Comparison of ENCODE assay signal across 8 cellular contexts in the genomic region with DNA sequence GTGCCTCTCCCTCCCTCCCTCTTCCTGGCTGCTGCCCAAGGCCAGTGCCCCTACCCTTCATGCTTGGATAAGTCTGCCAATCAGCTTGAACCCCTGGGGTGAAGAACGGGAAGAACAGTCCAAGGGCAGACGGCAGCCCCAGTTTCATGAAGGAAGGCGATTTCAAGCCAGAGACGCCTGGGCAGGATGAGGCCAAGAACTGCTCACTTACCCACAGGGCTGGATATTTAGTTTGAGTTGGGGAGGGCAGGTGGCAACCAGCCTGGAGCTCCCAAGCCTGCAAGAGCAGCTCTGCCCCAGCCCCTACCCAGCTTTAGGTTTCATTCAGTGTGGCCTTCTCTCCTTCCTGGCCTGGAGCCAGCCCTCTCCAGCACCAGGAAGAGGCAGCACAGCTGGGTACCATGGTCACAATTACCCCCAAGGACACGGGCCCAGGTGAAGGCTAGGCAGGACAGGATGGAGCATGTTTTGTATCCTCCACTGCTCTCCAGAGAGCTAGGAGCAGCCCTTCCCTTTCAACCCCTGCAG. TPM values are rescaled to one million over a fixed set of nuclear protein-coding genes. Genes with fewer than 3 reads are reported as not detected.
A peak's percentile ranks its signal among the peaks of the same experiment; 100 is the strongest.
DNase-seq lines count a peak whose midpoint lies in the region; ATAC-seq and TF ChIP-seq lines count a peak whose summit lies in the region.

No MANE protein-coding gene starts in this region.

- ATAC-seq in upper lobe of right lung (no peak), HG03521 (IDR thresholded peaks at IDR 0.05; ENCODE audit: unreplicated experiment) (no peak)

- CTCF ChIA-PET in activated naive CD4-positive, alpha-beta T cell treated with anti-CD3 and anti-CD28 coated beads, Interleukin-2, amount 10 ng/mL, durations not matched to agents 7 days and 5 days (lab: Charles Lee) = no interaction called here
- CTCF ChIA-PET in activated naive CD4-positive, alpha-beta T cell treated with anti-CD3 and anti-CD28 coated beads for 36 hours (lab: Charles Lee) = interaction anchor here (1.4 kb wide), 1 partner anchor 36 kb away, joined by 3 read pairs; a partner anchor contains a TSS

- H3K9me3 Mint-ChIP-seq in activated naive CD4-positive, alpha-beta T cell treated with anti-CD3 and anti-CD28 coated beads, Interleukin-2, amount 10 ng/mL, durations not matched to agents 7 days and 5 days = no peaks in the 10 kb centered on the region
- H3K9me3 Mint-ChIP-seq in activated naive CD4-positive, alpha-beta T cell treated with anti-CD3 and anti-CD28 coated beads for 36 hours = no peaks in the 10 kb centered on the region

- intact Hi-C loops in activated naive CD4-positive, alpha-beta T cell treated with anti-CD3 and anti-CD28 coated beads for 36 hours (cut with micrococcal nuclease) = no loop called here
- intact Hi-C loops in upper lobe of right lung (cut with DNase I) = no loop called here

- H3K79me2 ChIP-seq in hepatocyte = no peaks in the 10 kb centered on the region

- H3K9me2 ChIP-seq in hepatocyte (replicated peaks; ENCODE audit: insufficient read depth) = no peaks in the 10 kb centered on the region

- no peak overlapping the region for H3K4me3 Mint-ChIP-seq in activated naive CD4-positive, alpha-beta T cell treated with anti-CD3 and anti-CD28 coated beads, Interleukin-2, amount 10 ng/mL, durations not matched to agents 7 days and 5 days
- H3K4me3 Mint-ChIP-seq in activated naive CD4-positive, alpha-beta T cell treated with anti-CD3 and anti-CD28 coated beads for 36 hours = no peak overlapping the region

- H3K4me1 ChIP-seq in hepatocyte (ENCODE audit: insufficient read depth) (peaks cover 21% of the 10 kb centered on the region), upper lobe of right lung (peaks cover 11% of the 10 kb centered on the region)

- no peak for TF ChIP-seq CTCF in hepatocyte (IDR thresholded peaks at IDR 0.05; ENCODE audit: poor library complexity)
- TF ChIP-seq CTCF in upper lobe of right lung (IDR thresholded peaks at IDR 0.05) = no peak

- H3K27me3 Mint-ChIP-seq in activated naive CD4-positive, alpha-beta T cell treated with anti-CD3 and anti-CD28 coated beads, Interleukin-2, amount 10 ng/mL, durations not matched to agents 7 days and 5 days = peaks cover 16% of the 10 kb centered on the region
- no peaks in the 10 kb centered on the region for H3K27me3 Mint-ChIP-seq in activated naive CD4-positive, alpha-beta T cell treated with anti-CD3 and anti-CD28 coated beads for 36 hours (ENCODE audit: low read depth)

- no peaks in the 10 kb centered on the region for H3K9me3 ChIP-seq in hepatocyte (ENCODE audit: low read depth)
- H3K9me3 ChIP-seq in upper lobe of right lung = no peaks in the 10 kb centered on the region

- H3K4me1 Mint-ChIP-seq in activated naive CD4-positive, alpha-beta T cell treated with anti-CD3 and anti-CD28 coated beads, Interleukin-2, amount 10 ng/mL, durations not matched to agents 7 days and 5 days = peaks cover 11% of the 10 kb centered on the region
- no peaks in the 10 kb centered on the region for H3K4me1 Mint-ChIP-seq in activated naive CD4-positive, alpha-beta T cell treated with anti-CD3 and anti-CD28 coated beads for 36 hours (ENCODE audit: low read depth)

- H3K36me3 Mint-ChIP-seq in activated naive CD4-positive, alpha-beta T cell treated with anti-CD3 and anti-CD28 coated beads, Interleukin-2, amount 10 ng/mL, durations not matched to agents 7 days and 5 days = no peaks in the 10 kb centered on the region
- no peaks in the 10 kb centered on the region for H3K36me3 Mint-ChIP-seq in activated naive CD4-positive, alpha-beta T cell treated with anti-CD3 and anti-CD28 coated beads for 36 hours (ENCODE audit: low read depth)

- H3K27ac Mint-ChIP-seq in activated naive CD4-positive, alpha-beta T cell treated with anti-CD3 and anti-CD28 coated beads, Interleukin-2, amount 10 ng/mL, durations not matched to agents 7 days and 5 days = peak overlapping the region; percentile 33
- no peak overlapping the region for H3K27ac Mint-ChIP-seq in activated naive CD4-positive, alpha-beta T cell treated with anti-CD3 and anti-CD28 coated beads for 36 hours

- peak overlapping the region; percentile 31 for H3K4me2 ChIP-seq in hepatocyte

- 57% methylated on average over 5 of the region's 5 CpGs for WGBS in hepatocyte (ENCODE audit: low lambda C conversion rate, missing lambda C conversion rate)

- H3K36me3 ChIP-seq in hepatocyte (replicated peaks; ENCODE audit: insufficient read depth, low read depth) (no peaks in the 10 kb centered on the region), upper lobe of right lung (no peaks in the 10 kb centered on the region)

- H4K20me1 ChIP-seq in hepatocyte (ENCODE audit: insufficient read depth, poor library complexity, severe bottlenecking) = no peaks in the 10 kb centered on the region

- peak overlapping the region; percentile 60 for H3K27ac ChIP-seq in hepatocyte
- peak overlapping the region; percentile 32 for H3K27ac ChIP-seq in upper lobe of right lung

- no peak overlapping the region for H2AFZ ChIP-seq in hepatocyte

- H3K27me3 ChIP-seq in hepatocyte (no peaks in the 10 kb centered on the region), upper lobe of right lung (no peaks in the 10 kb centered on the region)

- no peak for DNase-seq in activated naive CD4-positive, alpha-beta T cell treated with anti-CD3 and anti-CD28 coated beads, Interleukin-2, amount 10 ng/mL, durations not matched to agents 7 days and 5 days
- no peak for DNase-seq in activated naive CD4-positive, alpha-beta T cell treated with anti-CD3 and anti-CD28 coated beads for 36 hours
- DNase-seq in RPMI8226 = peak; percentile 15
- no peak for DNase-seq in hepatocyte (ENCODE audit: low spot score)
- no peak for DNase-seq in upper lobe of right lung
- no peak for DNase-seq in hepatic stellate cell (ENCODE audit: low spot score)
- DNase-seq in superior temporal gyrus (ENCODE audit: extremely low spot score) = no peak

- H3K4me3 ChIP-seq in hepatocyte (no peak overlapping the region), upper lobe of right lung (no peak overlapping the region)

RNA-seq across cellular contexts. Expression of a gene that starts 35.9 kb away (rescaled TPM):
- under 1 TPM; 0.32 to 0.55 TPM for total RNA-seq in activated naive CD4-positive, alpha-beta T cell treated with anti-CD3 and anti-CD28 coated beads for 36 hours
- 3.0 and 8.6 TPM in 2 replicates for total RNA-seq in hepatocyte
- 6.7 and 7.6 TPM in 2 replicates for polyA plus RNA-seq in hepatocyte
- 117 TPM for total RNA-seq in upper lobe of right lung

Comparison
In these comparisons a context has a peak if more than half of its experiments do, and no peak if none do; other contexts are left out.
1. RNA of a gene that starts 35.9 kb away (total RNA-seq): 117 TPM in upper lobe of right lung (single experiment); 3.0 to 8.6 TPM in hepatocyte and 0.32 to 0.55 TPM in activated naive CD4-positive, alpha-beta T cell treated with anti-CD3 and anti-CD28 coated beads for 36 hours; every median in the first group is over 10 times any median in the second.